Comparison of ENCODE assay signal across 7 cellular contexts in the genomic region with DNA sequence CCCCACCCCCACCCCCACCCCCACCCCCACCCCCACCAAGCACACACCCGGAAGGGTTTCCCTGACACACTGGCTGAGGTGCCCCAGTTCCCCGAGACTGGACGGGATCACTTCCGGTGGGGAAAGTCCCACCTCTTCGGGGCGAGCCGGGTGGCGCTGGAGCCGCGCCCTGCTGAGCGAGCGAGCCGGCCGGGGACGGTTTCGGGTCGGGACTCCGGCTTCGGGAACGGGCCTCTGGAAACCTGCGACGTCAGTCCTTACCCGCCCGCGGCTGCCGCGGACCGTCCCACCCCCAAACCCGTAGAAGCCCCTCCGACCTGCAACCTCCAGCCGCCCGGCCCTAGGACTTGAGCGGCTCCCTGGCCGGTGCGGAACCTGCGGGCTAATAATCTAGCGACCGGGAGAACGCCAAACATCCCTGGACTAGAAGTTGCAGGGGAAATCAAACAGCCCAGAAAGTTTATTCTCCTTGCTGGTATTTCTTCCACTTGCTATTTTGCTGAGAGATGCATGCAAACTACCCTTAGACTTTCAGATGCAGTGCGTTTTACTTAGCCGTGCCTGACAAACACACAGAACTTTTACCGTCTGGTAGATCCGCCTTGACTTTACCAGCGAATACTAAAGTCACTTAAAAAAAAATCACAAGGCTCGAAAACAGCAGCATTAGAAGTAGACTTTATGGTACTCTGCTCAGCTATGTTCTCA. TPM values are rescaled to one million over a fixed set of nuclear protein-coding genes. Genes with fewer than 3 reads are reported as not detected.
A peak's percentile ranks its signal among the peaks of the same experiment; 100 is the strongest.
DNase-seq lines count a peak whose midpoint lies in the region; ATAC-seq and TF ChIP-seq lines count a peak whose summit lies in the region.

No MANE protein-coding gene starts in this region.

- DNase-seq in NCI-H187 treated with DMSO at 0.1 percent for 48 hours (lab: John Stamatoyannopoulos, UW), result peak; percentile 36
- peak; percentile 31 for DNase-seq in T1000 (lab: John Stamatoyannopoulos, UW)
- peak; percentile 78 for DNase-seq in astrocyte of the spinal cord (ENCODE audit: low read depth, low spot score)
- DNase-seq in sigmoid colon, result peak; percentile 91

- intact Hi-C loops in sigmoid colon (cut with DNase I), result loop anchor here (5.0 to 10.0 kb wide), 3 partner anchors 126 to 373 kb away; partner anchors contain the start of gene STK26

- TF ChIP-seq CTCF in astrocyte of the spinal cord (IDR thresholded peaks at IDR 0.05; ENCODE audit: low read depth, low read length) (no peak), sigmoid colon (IDR thresholded peaks at IDR 0.05) (no peak)

- peak overlapping the region; percentile 94 to 99 (median 96) for H3K27ac ChIP-seq in sigmoid colon

- no peaks in the 10 kb centered on the region for H3K27me3 ChIP-seq in sigmoid colon

- no peaks in the 10 kb centered on the region for H3K9me3 ChIP-seq in sigmoid colon

- H3K4me1 ChIP-seq in sigmoid colon, result peaks cover 0 to 25% (median 10%) of the 10 kb centered on the region in 4 donors

- TF ChIP-seq POLR2A in sigmoid colon (IDR thresholded peaks at IDR 0.05), result peak in 1 of 2 donors; percentile 33

- WGBS in sigmoid colon, 2 donors, result 0 to 1% methylated on average over 45 of the region's 45 CpGs

- peaks cover 0 to 10% (median 0%) of the 10 kb centered on the region in 4 donors for H3K36me3 ChIP-seq in sigmoid colon

- in situ Hi-C loops in astrocyte of the spinal cord (cut with HindIII; ENCODE audit: low sequenced_read_pairs), result no loop called here

- no peak for TF ChIP-seq EP300 in sigmoid colon (IDR thresholded peaks at IDR 0.05)

- ATAC-seq in GM18511 (IDR thresholded peaks at IDR 0.05; ENCODE audit: unreplicated experiment) (peak; percentile 51), HG02970 (IDR thresholded peaks at IDR 0.05; ENCODE audit: low FRiP score, unreplicated experiment) (peak; percentile 61)

- H3K4me3 ChIP-seq in astrocyte of the spinal cord (ENCODE audit: low read depth, low read length), result peak overlapping the region; percentile 61
- peak overlapping the region; percentile 69 for H3K4me3 ChIP-seq in iPS-11a (ENCODE audit: low read depth, low read length)
- peak overlapping the region; percentile 70 to 88 (median 80) for H3K4me3 ChIP-seq in sigmoid colon

RNA-seq across cellular contexts. Expression of gene RAP2C, which starts 1.0 kb away (rescaled TPM):
- 10 to 100 TPM; 10.3 to 16.3 (median 13.2) TPM for total RNA-seq in sigmoid colon
- polyA plus RNA-seq in sigmoid colon, result 10 to 100 TPM; 16.7 to 19.8 (median 19.0) TPM

Comparison
In these comparisons a context has a peak if more than half of its experiments do, and no peak if none do; other contexts are left out.
1. Peak in every context shown above with its lines: DNase-seq, ATAC-seq, H3K4me3 ChIP-seq and H3K27ac ChIP-seq.
2. DNase-seq: peak in every context shown above with its lines; median percentile 91 in sigmoid colon; 78 in astrocyte of the spinal cord; 36 in NCI-H187 treated with DMSO at 0.1 percent for 48 hours; 31 in T1000.